ENCODE assay signal across 20 cellular contexts in genomic region chrX:153520286-153520917, GRCh38. TPM values are rescaled to one million over a fixed set of nuclear protein-coding genes. Genes with fewer than 3 reads are reported as not detected.
DNase-seq lines count a peak whose midpoint lies in the region; ATAC-seq, FAIRE-seq and TF ChIP-seq lines count a peak whose summit lies in the region.
"Had no signal": no experiment of that assay in that cellular context is flagged by ENCODE, and none has a peak within 500 bp of the region (broad histone marks: within the 10 kb centered on the region; RNA-seq: fewer than 3 reads in every experiment).

No MANE protein-coding gene starts in this region.

- H3K9me3 ChIP-seq in hepatocyte (ENCODE audit: low read depth) = no peaks in the 10 kb centered on the region
- H3K9me3 ChIP-seq: Caco-2 had no signal

- peaks cover 21% of the 10 kb centered on the region for H3K27me3 Mint-ChIP-seq in HFFc6 (ENCODE audit: insufficient read depth)

- no peaks in the 10 kb centered on the region for H3K4me1 ChIP-seq in hepatocyte (ENCODE audit: insufficient read depth)
- H3K4me1 ChIP-seq: Caco-2 had no signal

- H3K4me1 Mint-ChIP-seq in HFFc6 (ENCODE audit: low read depth) = peaks cover 6% of the 10 kb centered on the region

- DNase-seq in HFFc6 (no peak), NOMO-1 treated with dmso at 0.1 percent for 144 hours (lab: John Stamatoyannopoulos, UW; ENCODE audit: unreplicated experiment) (no peak), GM19239 (ENCODE audit: insufficient read length, low spot score) (no peak), hepatocyte (ENCODE audit: low spot score) (no peak)
- DNase-seq: Caco-2; CD4-positive, alpha-beta memory T cell; GDM1; KG1; NCI-H1105 treated with DMSO at 0.1 percent for 48 hours; NCI-H2029 treated with DMSO at 0.1 percent for 48 hours; OCI-M1; Right ventricle myocardium superior had no signal

- no peak overlapping the region for H3K27ac Mint-ChIP-seq in HFFc6

- FAIRE-seq in GM19239 (lab: Jason Lieb, UNC) = no peak
- FAIRE-seq: GM18507, H1 had no signal

- ATAC-seq in SK-N-SH treated with all-trans-retinoic acid at 6 μM for 48 hours = peak; percentile 10; the same call in 2 of the 3 replicates
- ATAC-seq in esophagus mucosa = peak; percentile 58
- ATAC-seq in HG03135 (IDR thresholded peaks at IDR 0.05; ENCODE audit: unreplicated experiment) = no peak

- H3K9me3 Mint-ChIP-seq in HFFc6 = no peaks in the 10 kb centered on the region

- no peak overlapping the region for H2AFZ ChIP-seq in hepatocyte

- peak overlapping the region; percentile 49; the same call in 1 of the 2 replicates for H3K4me3 Mint-ChIP-seq in HFFc6
- H3K4me3 Mint-ChIP-seq: CD4-positive, alpha-beta memory T cell had no signal

- no peaks in the 10 kb centered on the region for H3K36me3 Mint-ChIP-seq in HFFc6 (ENCODE audit: low read depth)
- H3K36me3 Mint-ChIP-seq: CD4-positive, alpha-beta memory T cell had no signal

- peaks cover 6% of the 10 kb centered on the region for H3K27me3 ChIP-seq in hepatocyte

- H3K9me2 ChIP-seq in hepatocyte (replicated peaks; ENCODE audit: insufficient read depth) = no peaks in the 10 kb centered on the region

- TF ChIP-seq CTCF in HFFc6 (IDR thresholded peaks at IDR 0.05) = no peak
- TF ChIP-seq CTCF in hepatocyte (IDR thresholded peaks at IDR 0.05; ENCODE audit: poor library complexity) = no peak

- no peak overlapping the region for H3K4me3 ChIP-seq in hepatocyte
- H3K4me3 ChIP-seq: BLaER1 treated with 17β-estradiol and CSF1 and Interleukin-3, amounts not matched to agents 10 nM and 100 nM had no signal

- H4K20me1 ChIP-seq in hepatocyte (ENCODE audit: insufficient read depth, poor library complexity, severe bottlenecking) = no peaks in the 10 kb centered on the region

- no peak overlapping the region for H3K4me2 ChIP-seq in hepatocyte

- H3K27ac ChIP-seq in hepatocyte = no peak overlapping the region
- H3K27ac ChIP-seq: BLaER1 treated with 17β-estradiol and CSF1 and Interleukin-3, amounts not matched to agents 10 nM and 100 nM had no signal

- H3K79me2 ChIP-seq in hepatocyte = no peaks in the 10 kb centered on the region

- no peaks in the 10 kb centered on the region for H3K36me3 ChIP-seq in hepatocyte (replicated peaks; ENCODE audit: insufficient read depth, low read depth)
- H3K36me3 ChIP-seq: BLaER1 treated with 17β-estradiol and CSF1 and Interleukin-3, amounts not matched to agents 10 nM and 100 nM had no signal

- WGBS in hepatocyte (ENCODE audit: low lambda C conversion rate, missing lambda C conversion rate) = 76% methylated on average over 7 of the region's 7 CpGs

TF ChIP-seq in SK-N-SH treated with all-trans-retinoic acid at 6 μM for 48 hours, 23 proteins besides CTCF, POLR2A, EP300 and RAD21:
- TF ChIP-seq OSR1 (CRISPR knock-in tag; IDR thresholded peaks at IDR 0.05) (no peak), CREB5 (CRISPR knock-in tag; IDR thresholded peaks at IDR 0.05; ENCODE audit: low read depth) (no peak), ZFP30 (CRISPR knock-in tag; IDR thresholded peaks at IDR 0.05) (no peak), ARNTL (CRISPR knock-in tag; IDR thresholded peaks at IDR 0.05; ENCODE audit: borderline replicate concordance, low read depth) (no peak), PATZ1 (CRISPR knock-in tag; IDR thresholded peaks at IDR 0.05; ENCODE audit: borderline replicate concordance) (no peak), CSDC2 (CRISPR knock-in tag; IDR thresholded peaks at IDR 0.05) (no peak), ZNF70 (CRISPR knock-in tag; IDR thresholded peaks at IDR 0.05) (no peak), ISL1 (CRISPR knock-in tag; IDR thresholded peaks at IDR 0.05) (no peak), TOX (CRISPR knock-in tag; IDR thresholded peaks at IDR 0.05; ENCODE audit: borderline replicate concordance) (no peak), GLIS3 (CRISPR knock-in tag; IDR thresholded peaks at IDR 0.05) (no peak), BACH2 (CRISPR knock-in tag; IDR thresholded peaks at IDR 0.05; ENCODE audit: borderline replicate concordance) (no peak), ZNF8 (CRISPR knock-in tag; IDR thresholded peaks at IDR 0.05) (no peak), TSHZ2 (CRISPR knock-in tag; IDR thresholded peaks at IDR 0.05) (no peak)

RNA-seq across cellular contexts. Expression of gene ATP2B3, which starts 3.0 kb away (rescaled TPM):
- not detected for total RNA-seq in HFFc6 (2021; fragmentation: NEBNext Ultra II Directional; extraction: Animal tissue kit (Norgen Biotek cat#: 25700))
- total RNA-seq in esophagus mucosa (not detected), hepatocyte (0.12 TPM in 1 of 2 replicates, not detected in the other)
- polyA plus RNA-seq in hepatocyte = 0.07 and 0.12 TPM in 2 replicates
- total RNA-seq: Caco-2; CD4-positive, alpha-beta memory T cell; Daoy; Right ventricle myocardium superior; RPMI7951 had no signal

RNA-seq across cellular contexts. Expression of gene BGN, which starts 25.6 kb away (rescaled TPM):
- 100 to 1,000 TPM; 324 to 382 (median 367) TPM for total RNA-seq in HFFc6 (2021; fragmentation: NEBNext Ultra II Directional; extraction: Animal tissue kit (Norgen Biotek cat#: 25700))
- total RNA-seq in esophagus mucosa (29.3 TPM), hepatocyte (12.5 and 14.5 TPM in 2 replicates)
- 27.5 and 35.8 TPM in 2 replicates for polyA plus RNA-seq in hepatocyte
- total RNA-seq: CD4-positive, alpha-beta memory T cell had no signal
- polyA plus RNA-seq: CD4-positive, alpha-beta memory T cell had no signal

RNA-seq across cellular contexts. Expression of gene HAUS7, which starts 50.0 kb away (rescaled TPM):
- 10 to 100 TPM; 20.3 to 32.0 (median 28.2) TPM for total RNA-seq in HFFc6 (2021; fragmentation: NEBNext Ultra II Directional; extraction: Animal tissue kit (Norgen Biotek cat#: 25700))
- 16.6 TPM for total RNA-seq in esophagus mucosa
- 6.8 and 17.5 TPM in 2 replicates for total RNA-seq in hepatocyte
- polyA plus RNA-seq in hepatocyte = 19.7 and 23.1 TPM in 2 replicates

Comparison
In these comparisons a context has a peak if more than half of its experiments do, and no peak if none do; other contexts are left out.
1. RNA of gene BGN, which starts 25.6 kb away (total RNA-seq): 324 to 382 TPM in HFFc6; 29.3 TPM in esophagus mucosa (single experiment) and 12.5 to 14.5 TPM in hepatocyte; every median in the first group is over 10 times any median in the second.